In genomic region chr2:109383505-109384307, GRCh38 we compare ENCODE assay signal across 1 cellular context.
TF ChIP-seq lines count a peak whose summit lies in the region.

No MANE protein-coding gene starts in this region.

TF ChIP-seq in SK-N-SH treated with all-trans-retinoic acid at 6 μM for 48 hours, 23 proteins besides CTCF, POLR2A, EP300 and RAD21 (continued from another document):
- TF ChIP-seq, protein P1, sequence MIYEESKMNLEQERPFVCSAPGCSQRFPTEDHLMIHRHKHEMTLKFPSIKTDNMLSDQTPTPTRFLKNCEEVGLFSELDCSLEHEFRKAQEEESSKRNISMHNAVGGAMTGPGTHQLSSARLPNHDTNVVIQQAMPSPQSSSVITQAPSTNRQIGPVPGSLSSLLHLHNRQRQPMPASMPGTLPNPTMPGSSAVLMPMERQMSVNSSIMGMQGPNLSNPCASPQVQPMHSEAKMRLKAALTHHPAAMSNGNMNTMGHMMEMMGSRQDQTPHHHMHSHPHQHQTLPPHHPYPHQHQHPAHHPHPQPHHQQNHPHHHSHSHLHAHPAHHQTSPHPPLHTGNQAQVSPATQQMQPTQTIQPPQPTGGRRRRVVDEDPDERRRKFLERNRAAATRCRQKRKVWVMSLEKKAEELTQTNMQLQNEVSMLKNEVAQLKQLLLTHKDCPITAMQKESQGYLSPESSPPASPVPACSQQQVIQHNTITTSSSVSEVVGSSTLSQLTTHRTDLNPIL (CRISPR knock-in tag; IDR thresholded peaks at IDR 0.05; ENCODE audit: low read depth): no peak
- TF ChIP-seq SNAI2 (CRISPR knock-in tag; IDR thresholded peaks at IDR 0.05) (no peak), ARNTL (CRISPR knock-in tag; IDR thresholded peaks at IDR 0.05; ENCODE audit: borderline replicate concordance, low read depth) (no peak), OSR1 (CRISPR knock-in tag; IDR thresholded peaks at IDR 0.05) (no peak), TCF4 (CRISPR knock-in tag; IDR thresholded peaks at IDR 0.05; ENCODE audit: borderline replicate concordance) (no peak), ISL1 (CRISPR knock-in tag; IDR thresholded peaks at IDR 0.05) (no peak)
- TF ChIP-seq, protein P2, sequence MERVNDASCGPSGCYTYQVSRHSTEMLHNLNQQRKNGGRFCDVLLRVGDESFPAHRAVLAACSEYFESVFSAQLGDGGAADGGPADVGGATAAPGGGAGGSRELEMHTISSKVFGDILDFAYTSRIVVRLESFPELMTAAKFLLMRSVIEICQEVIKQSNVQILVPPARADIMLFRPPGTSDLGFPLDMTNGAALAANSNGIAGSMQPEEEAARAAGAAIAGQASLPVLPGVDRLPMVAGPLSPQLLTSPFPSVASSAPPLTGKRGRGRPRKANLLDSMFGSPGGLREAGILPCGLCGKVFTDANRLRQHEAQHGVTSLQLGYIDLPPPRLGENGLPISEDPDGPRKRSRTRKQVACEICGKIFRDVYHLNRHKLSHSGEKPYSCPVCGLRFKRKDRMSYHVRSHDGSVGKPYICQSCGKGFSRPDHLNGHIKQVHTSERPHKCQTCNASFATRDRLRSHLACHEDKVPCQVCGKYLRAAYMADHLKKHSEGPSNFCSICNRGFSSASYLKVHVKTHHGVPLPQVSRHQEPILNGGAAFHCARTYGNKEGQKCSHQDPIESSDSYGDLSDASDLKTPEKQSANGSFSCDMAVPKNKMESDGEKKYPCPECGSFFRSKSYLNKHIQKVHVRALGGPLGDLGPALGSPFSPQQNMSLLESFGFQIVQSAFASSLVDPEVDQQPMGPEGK (CRISPR knock-in tag; IDR thresholded peaks at IDR 0.05; ENCODE audit: borderline replicate concordance): no peak
- TF ChIP-seq, protein P3, sequence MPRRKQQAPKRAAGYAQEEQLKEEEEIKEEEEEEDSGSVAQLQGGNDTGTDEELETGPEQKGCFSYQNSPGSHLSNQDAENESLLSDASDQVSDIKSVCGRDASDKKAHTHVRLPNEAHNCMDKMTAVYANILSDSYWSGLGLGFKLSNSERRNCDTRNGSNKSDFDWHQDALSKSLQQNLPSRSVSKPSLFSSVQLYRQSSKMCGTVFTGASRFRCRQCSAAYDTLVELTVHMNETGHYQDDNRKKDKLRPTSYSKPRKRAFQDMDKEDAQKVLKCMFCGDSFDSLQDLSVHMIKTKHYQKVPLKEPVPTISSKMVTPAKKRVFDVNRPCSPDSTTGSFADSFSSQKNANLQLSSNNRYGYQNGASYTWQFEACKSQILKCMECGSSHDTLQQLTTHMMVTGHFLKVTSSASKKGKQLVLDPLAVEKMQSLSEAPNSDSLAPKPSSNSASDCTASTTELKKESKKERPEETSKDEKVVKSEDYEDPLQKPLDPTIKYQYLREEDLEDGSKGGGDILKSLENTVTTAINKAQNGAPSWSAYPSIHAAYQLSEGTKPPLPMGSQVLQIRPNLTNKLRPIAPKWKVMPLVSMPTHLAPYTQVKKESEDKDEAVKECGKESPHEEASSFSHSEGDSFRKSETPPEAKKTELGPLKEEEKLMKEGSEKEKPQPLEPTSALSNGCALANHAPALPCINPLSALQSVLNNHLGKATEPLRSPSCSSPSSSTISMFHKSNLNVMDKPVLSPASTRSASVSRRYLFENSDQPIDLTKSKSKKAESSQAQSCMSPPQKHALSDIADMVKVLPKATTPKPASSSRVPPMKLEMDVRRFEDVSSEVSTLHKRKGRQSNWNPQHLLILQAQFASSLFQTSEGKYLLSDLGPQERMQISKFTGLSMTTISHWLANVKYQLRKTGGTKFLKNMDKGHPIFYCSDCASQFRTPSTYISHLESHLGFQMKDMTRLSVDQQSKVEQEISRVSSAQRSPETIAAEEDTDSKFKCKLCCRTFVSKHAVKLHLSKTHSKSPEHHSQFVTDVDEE (CRISPR knock-in tag; IDR thresholded peaks at IDR 0.05): no peak
